ENCODE assay signal across 26 cellular contexts in the genomic region with DNA sequence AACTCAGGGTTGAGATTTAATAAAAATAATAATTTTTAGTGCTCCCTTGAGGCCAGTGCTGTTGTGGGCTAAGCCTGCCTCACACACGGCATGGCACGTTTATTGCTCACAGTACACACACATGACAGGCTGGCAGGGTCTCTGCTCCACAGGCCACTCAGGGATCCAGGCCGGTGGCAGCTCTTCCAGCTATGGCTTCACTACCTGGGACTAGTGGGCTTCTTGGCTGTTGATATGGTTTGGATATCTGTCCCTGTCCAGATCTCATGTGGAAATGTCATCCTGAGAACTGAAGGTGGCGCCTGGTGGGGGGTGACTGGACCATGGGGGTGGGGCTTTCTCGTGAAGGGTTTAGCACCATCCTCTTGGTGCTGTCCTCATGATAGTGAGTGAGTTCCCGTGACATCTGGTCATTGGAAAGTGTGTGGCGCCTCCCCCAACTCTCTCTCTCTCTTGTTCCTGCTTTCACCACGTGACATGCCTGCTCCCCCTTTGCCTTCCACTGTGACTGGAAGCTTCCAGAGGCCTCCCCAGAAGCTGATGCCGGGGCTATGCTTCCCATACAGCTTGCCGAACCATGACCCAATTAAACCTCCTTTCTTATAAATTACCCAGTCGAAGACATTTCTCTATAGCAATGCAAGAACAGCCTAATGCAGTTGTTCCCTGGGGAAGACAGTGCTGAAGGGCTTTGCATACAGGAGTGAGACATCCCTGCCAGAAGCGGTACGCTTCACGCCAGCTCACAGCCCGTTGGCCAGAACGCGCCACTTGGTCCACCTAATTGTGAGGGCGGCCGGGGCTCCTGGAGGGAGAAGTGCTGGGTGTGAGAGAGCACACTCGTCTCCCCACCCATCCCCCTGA.
"Had no signal": no experiment of that assay in that cellular context is flagged by ENCODE, and none has a peak within 500 bp of the region (broad histone marks: within the 10 kb centered on the region; RNA-seq: fewer than 3 reads in every experiment).

No MANE protein-coding gene starts in this region.

- H3K27ac ChIP-seq: KMS-11, SK-N-MC had no signal

- H3K9me3 ChIP-seq: MG63 had no signal

- H3K36me3 ChIP-seq: MG63 had no signal

- DNase-seq: activated CD4-positive, alpha-beta T cell treated with anti-CD3 and anti-CD28 coated beads for 4 hours; activated CD4-positive, CD25-positive, alpha-beta regulatory T cell; activated CD8-positive, alpha-beta memory T cell treated with anti-CD3 and anti-CD28 coated beads, Interleukin-2, amount 50 U/mL, for 4 hours; activated CD8-positive, alpha-beta T cell treated with anti-CD3 and anti-CD28 coated beads for 36 hours; activated naive CD4-positive, alpha-beta T cell treated with Interleukin-2 at 50 U/mL for 16 hours; activated naive CD8-positive, alpha-beta T cell treated with anti-CD3 and anti-CD28 coated beads, Interleukin-2, amount 50 U/mL, for 24 hours; amygdala; MV-4-11; NCI-H1092 treated with DMSO at 0.1 percent for 48 hours; NCI-H1417 treated with DMSO at 0.1 percent for 48 hours; NCI-H1694 treated with DMSO at 0.1 percent for 48 hours; NCI-H2029 treated with DMSO at 0.1 percent for 48 hours; NCI-H345; NCI-H510A; NCI-H526 treated with DMSO at 0.1 percent for 48 hours; NK-92 treated with Interleukin-12 subunit alpha and Interleukin-12 subunit beta, amount 100 ng/mL, for 24 hours; OCI-M1; RPMI8226; T-cell; T-helper 2 cell; T1000 had no signal

- ATAC-seq: activated CD8-positive, alpha-beta T cell treated with anti-CD3 and anti-CD28 coated beads for 36 hours; activated naive CD4-positive, alpha-beta T cell treated with anti-CD3 and anti-CD28 coated beads, Interleukin-2, amount 50 U/mL, for 72 hours; activated naive CD8-positive, alpha-beta T cell treated with anti-CD3 and anti-CD28 coated beads, Interleukin-2, amount 50 U/mL, for 24 hours; Right ventricle myocardium inferior; T-cell had no signal

- H3K4me3 ChIP-seq: MG63, SK-N-MC had no signal

- H3K9ac ChIP-seq: KMS-11 had no signal

- H3K27me3 ChIP-seq: MG63 had no signal

- H3K4me2 ChIP-seq: KMS-11 had no signal
